ENCODE assay signal across 1 cellular context in genomic region chr11:64996710-64997380, GRCh38.
TF ChIP-seq lines count a peak whose summit lies in the region.

BATF2 (minus strand) TSS chr11:64996971; CDS start chr11:64996914, 57 bp downstream.

TF ChIP-seq in GM12878, 131 proteins besides CTCF, POLR2A, EP300 and RAD21 (continued from another document):
- TF ChIP-seq ZBTB4 (CRISPR knock-in tag; IDR thresholded peaks at IDR 0.05) (no peak), TCF12 (IDR thresholded peaks at IDR 0.05; ENCODE audit: low read depth, low read length) (peak; percentile 85; the same call in 1 of the 2 replicates), PAX5 (IDR thresholded peaks at IDR 0.05; ENCODE audit: borderline replicate concordance, low read depth, low read length) (no peak), USF1 (IDR thresholded peaks at IDR 0.05; ENCODE audit: borderline replicate concordance, extremely low read length, insufficient read depth, low read depth, low read length) (peak; percentile 18), CHD4 (IDR thresholded peaks at IDR 0.05) (no peak), RELB (IDR thresholded peaks at IDR 0.05; ENCODE audit: low read depth) (peak; percentile 51; the same call in 1 of the 2 replicates), JUNB (IDR thresholded peaks at IDR 0.05) (no peak), SPI1 (IDR thresholded peaks at IDR 0.05; ENCODE audit: borderline replicate concordance, insufficient read depth, low read depth, low read length) (no peak), RCOR1 (conservative IDR thresholded peaks at IDR 0.05; ENCODE audit: low read depth, low read length) (no peak), IKZF1 (conservative IDR thresholded peaks at IDR 0.05) (peak; percentile 88), ATF2 (IDR thresholded peaks at IDR 0.05; ENCODE audit: low read length) (no peak), HDAC6 (IDR thresholded peaks at IDR 0.05; ENCODE audit: unreplicated experiment) (no peak), SIX5 (IDR thresholded peaks at IDR 0.05; ENCODE audit: low read depth, low read length, severe bottlenecking) (no peak), NR2F1 (conservative IDR thresholded peaks at IDR 0.05) (0 out of 2 replicates have a peak, but pooled peaks have one; percentile 11), E2F8 (IDR thresholded peaks at IDR 0.05; ENCODE audit: low read depth, partially characterized antibody) (no peak), MEF2B (IDR thresholded peaks at IDR 0.05; ENCODE audit: partially characterized antibody, poor library complexity, severe bottlenecking) (peak; percentile 94), SRF (IDR thresholded peaks at IDR 0.05; ENCODE audit: low read depth in 2 of 2, low read length in 2 of 2) (peak in 1 of 2 experiments; percentile 83; a peak in 2 of 4 replicates), MAX (IDR thresholded peaks at IDR 0.05; ENCODE audit: low read depth, low read length) (no peak), EED (IDR thresholded peaks at IDR 0.05; ENCODE audit: low read depth) (peak; percentile 74), ZNF592 (IDR thresholded peaks at IDR 0.05) (no peak)
TF ChIP-seq in GM12878: peak in this region for 18.
